ENCODE assay signal across 8 cellular contexts in the genomic region with DNA sequence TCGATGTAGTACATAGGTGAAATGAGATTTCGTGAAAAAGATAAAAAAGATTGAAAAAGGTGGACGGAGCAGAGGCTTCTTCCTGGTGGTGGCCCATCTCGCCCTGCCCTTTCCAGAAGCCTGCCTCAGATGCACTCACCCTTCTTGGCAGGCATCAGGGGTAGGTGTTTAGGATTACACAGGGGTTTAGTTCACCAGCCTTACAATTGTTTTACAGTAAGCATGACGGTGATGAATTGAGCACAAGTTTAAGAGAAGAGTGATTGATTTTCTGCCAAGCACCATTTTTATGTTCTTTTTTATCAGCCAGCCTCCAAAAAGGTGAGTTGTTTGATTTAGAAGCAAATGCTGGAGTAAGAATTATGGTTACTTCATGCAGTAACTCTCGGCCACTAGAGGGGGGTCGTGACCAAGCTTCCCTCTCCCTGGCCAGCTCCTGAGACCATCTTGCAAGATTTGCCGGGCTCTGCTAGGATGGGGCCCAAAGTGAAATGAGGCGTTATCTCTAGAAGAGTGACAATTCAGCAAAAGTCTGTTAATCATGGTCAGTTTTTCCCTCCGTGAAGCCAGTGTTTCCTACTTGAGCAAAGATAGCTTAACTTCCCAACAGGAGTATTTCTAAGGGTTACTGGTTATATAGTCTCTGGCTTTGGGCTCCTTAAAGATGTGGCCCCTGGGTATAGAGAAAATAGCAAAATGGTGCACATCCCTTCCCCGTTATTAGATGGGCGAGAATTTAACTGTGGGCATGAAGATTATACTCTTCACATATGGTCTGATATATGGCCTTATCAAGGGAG.
DNase-seq lines count a peak whose midpoint lies in the region; ATAC-seq and TF ChIP-seq lines count a peak whose summit lies in the region.

No MANE protein-coding gene starts in this region.

- H3K9me3 ChIP-seq in Karpas-422 (ENCODE audit: low read length) = no peaks in the 10 kb centered on the region
- no peaks in the 10 kb centered on the region for H3K9me3 ChIP-seq in mesodermal cell (ENCODE audit: control insufficient read depth, low read length)

- H3K36me3 ChIP-seq in Karpas-422 (ENCODE audit: insufficient read depth, low read length) (no peaks in the 10 kb centered on the region), mesodermal cell (ENCODE audit: control insufficient read depth, insufficient read depth, low read length) (no peaks in the 10 kb centered on the region)

- peak; percentile 6 for DNase-seq in activated CD4-positive, alpha-beta T cell treated with anti-CD3 and anti-CD28 coated beads, Interleukin-2, amount 10 ng/mL, durations not matched to agents 7 days and 5 days
- no peak for DNase-seq in activated CD4-positive, alpha-beta T cell treated with anti-CD3 and anti-CD28 coated beads, Interleukin-2, amount 50 U/mL, for 1 hour
- peak; percentile 79 for DNase-seq in Karpas-422
- DNase-seq in SHP77 (lab: John Stamatoyannopoulos, UW) = peak; percentile 48 to 66
- peak; percentile 80 for DNase-seq in epithelial cell of esophagus (ENCODE audit: low read depth)
- DNase-seq in T-helper 1 cell = no peak

- H3K9ac ChIP-seq in Karpas-422 (ENCODE audit: low read length) = no peak overlapping the region

- no peak overlapping the region for H3K27ac ChIP-seq in Karpas-422 (ENCODE audit: low read length)
- H3K27ac ChIP-seq in mesodermal cell (ENCODE audit: low read depth, low read length, severe bottlenecking) = peak overlapping the region; percentile 91

- no peaks in the 10 kb centered on the region for H3K27me3 Mint-ChIP-seq in activated CD4-positive, alpha-beta T cell treated with anti-CD3 and anti-CD28 coated beads, Interleukin-2, amount 10 ng/mL, durations not matched to agents 7 days and 5 days

- H3K79me2 ChIP-seq in Karpas-422 (ENCODE audit: low read length) = no peaks in the 10 kb centered on the region

- no peak for ATAC-seq in HG02588 (IDR thresholded peaks at IDR 0.05; ENCODE audit: unreplicated experiment)

- H3K4me3 Mint-ChIP-seq in activated CD4-positive, alpha-beta T cell treated with anti-CD3 and anti-CD28 coated beads, Interleukin-2, amount 10 ng/mL, durations not matched to agents 7 days and 5 days = no peak overlapping the region

- no peak overlapping the region for H3K27ac Mint-ChIP-seq in activated CD4-positive, alpha-beta T cell treated with anti-CD3 and anti-CD28 coated beads, Interleukin-2, amount 10 ng/mL, durations not matched to agents 7 days and 5 days

- CTCF ChIA-PET in activated CD4-positive, alpha-beta T cell treated with anti-CD3 and anti-CD28 coated beads, Interleukin-2, amount 10 ng/mL, durations not matched to agents 7 days and 5 days (lab: Charles Lee) = no interaction called here

- H3K4me2 ChIP-seq in Karpas-422 (ENCODE audit: low read depth, low read length, poor library complexity, severe bottlenecking) = no peak overlapping the region

- H3K4me1 ChIP-seq in Karpas-422 (ENCODE audit: low read length) (no peaks in the 10 kb centered on the region), mesodermal cell (ENCODE audit: control insufficient read depth, insufficient read depth, low read length, poor library complexity, severe bottlenecking) (peaks cover 35% of the 10 kb centered on the region)

- H3K9me2 ChIP-seq in Karpas-422 (replicated peaks; ENCODE audit: insufficient read depth, low read length) = no peaks in the 10 kb centered on the region

- no peaks in the 10 kb centered on the region for H4K20me1 ChIP-seq in Karpas-422 (ENCODE audit: insufficient read depth, low read depth, low read length)

- no peaks in the 10 kb centered on the region for H3K9me3 Mint-ChIP-seq in activated CD4-positive, alpha-beta T cell treated with anti-CD3 and anti-CD28 coated beads, Interleukin-2, amount 10 ng/mL, durations not matched to agents 7 days and 5 days

- no peaks in the 10 kb centered on the region for H3K27me3 ChIP-seq in Karpas-422 (ENCODE audit: low read length)

- H3K4me1 Mint-ChIP-seq in activated CD4-positive, alpha-beta T cell treated with anti-CD3 and anti-CD28 coated beads, Interleukin-2, amount 10 ng/mL, durations not matched to agents 7 days and 5 days = no peaks in the 10 kb centered on the region

- peak; percentile 86 for TF ChIP-seq CTCF in epithelial cell of esophagus (IDR thresholded peaks at IDR 0.05; ENCODE audit: insufficient read depth, low read depth, low read length, missing control alignments)

- 43% methylated on average over 7 to 9 of the region's 12 CpGs for WGBS in mesodermal cell (ENCODE audit: insufficient coverage in 2 of 2), 2 experiments

- H2AFZ ChIP-seq in Karpas-422 (ENCODE audit: low read length) = no peak overlapping the region

- POLR2A ChIA-PET in activated CD4-positive, alpha-beta T cell treated with anti-CD3 and anti-CD28 coated beads, Interleukin-2, amount 10 ng/mL, durations not matched to agents 7 days and 5 days (lab: Charles Lee) = no interaction called here

- H3K4me3 ChIP-seq in Karpas-422 (ENCODE audit: low read length) (no peak overlapping the region), epithelial cell of esophagus (ENCODE audit: low read length) (peak overlapping the region; percentile 23), mesodermal cell (ENCODE audit: extremely low read depth, insufficient read depth, low read length, poor library complexity, severe bottlenecking) (no peak overlapping the region)

- no peaks in the 10 kb centered on the region for H3K36me3 Mint-ChIP-seq in activated CD4-positive, alpha-beta T cell treated with anti-CD3 and anti-CD28 coated beads, Interleukin-2, amount 10 ng/mL, durations not matched to agents 7 days and 5 days (ENCODE audit: low read depth)

Comparison
In these comparisons a context has a peak if more than half of its experiments do, and no peak if none do; other contexts are left out.
1. DNase-seq: peak in activated CD4-positive, alpha-beta T cell treated with anti-CD3 and anti-CD28 coated beads, Interleukin-2, amount 10 ng/mL, durations not matched to agents 7 days and 5 days (single experiment), Karpas-422 (single experiment), SHP77 (2 of 2) and epithelial cell of esophagus (single experiment); none in activated CD4-positive, alpha-beta T cell treated with anti-CD3 and anti-CD28 coated beads, Interleukin-2, amount 50 U/mL, for 1 hour (single experiment) and T-helper 1 cell (0 of 5).